In the genomic region with DNA sequence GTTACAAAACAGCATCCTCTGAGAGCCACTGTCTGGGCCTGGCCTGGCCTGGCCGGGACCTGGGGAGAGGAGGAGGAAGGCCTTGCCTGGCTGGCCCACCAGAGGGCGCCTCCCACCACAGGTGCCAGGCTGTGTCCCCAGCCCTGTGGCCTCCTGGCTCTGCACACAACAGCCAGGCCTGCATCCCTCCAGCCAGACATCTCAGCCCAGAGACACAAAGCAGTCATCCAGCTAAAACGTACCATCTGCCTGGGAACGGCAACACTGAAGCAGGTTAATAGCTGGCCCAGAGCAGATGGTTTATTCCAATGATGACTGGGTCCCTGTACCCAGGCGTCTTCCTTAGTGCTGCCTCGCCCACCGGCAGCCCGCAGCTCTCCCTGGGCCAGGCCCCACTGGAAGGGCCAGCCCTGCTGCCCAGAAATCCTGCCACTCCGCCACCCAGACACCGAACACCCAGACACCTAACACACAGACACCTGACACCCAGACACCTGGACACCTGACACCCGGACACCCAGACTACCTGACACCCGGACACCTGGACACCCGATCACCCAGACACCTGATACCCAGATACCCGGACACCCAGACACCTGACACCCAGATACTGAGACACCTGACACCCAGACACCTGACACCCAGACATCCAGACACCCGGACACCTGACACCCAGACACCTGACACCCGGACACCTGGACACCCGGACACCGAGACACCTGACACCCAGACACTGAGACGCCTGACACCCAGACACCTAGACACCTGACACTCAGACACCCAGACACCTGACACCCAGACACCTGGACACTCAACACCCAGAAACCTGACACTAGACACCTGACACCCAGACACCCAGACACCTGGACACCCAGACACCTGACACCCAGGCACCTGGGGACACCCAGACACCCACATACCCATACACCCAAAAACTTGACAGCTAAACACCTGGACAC, we compare ENCODE assay signal across 7 cellular contexts. TPM values are rescaled to one million over a fixed set of nuclear protein-coding genes. Genes with fewer than 3 reads are reported as not detected.
DNase-seq lines count a peak whose midpoint lies in the region; ATAC-seq, FAIRE-seq and TF ChIP-seq lines count a peak whose summit lies in the region.

No MANE protein-coding gene starts in this region.

- FAIRE-seq in GM12892 (lab: Jason Lieb, UNC), result peak; percentile 94

- DNase-seq in GM12892 (ENCODE audit: insufficient read length) (peak; percentile 80), NCI-H2196 treated with DMSO at 0.1 percent for 48 hours (lab: John Stamatoyannopoulos, UW; ENCODE audit: unreplicated experiment) (peak; percentile 16), cerebellar nuclear complex (lab: John Stamatoyannopoulos, UW) (peak; percentile 89 to 94), left colon (peak; percentile 64 to 87)
- DNase-seq in activated CD4-positive, alpha-beta T cell treated with anti-CD3 and anti-CD28 coated beads for 24 hours (ENCODE audit: low read depth in 2 of 2), result peak; percentile 76 to 80
- DNase-seq in stimulated activated CD4-positive, alpha-beta T cell treated with anti-CD3 and anti-CD28 coated beads, Interleukin-4, amount 100 ng/mL, for 48 hours (ENCODE audit: low read depth in 2 of 2), result peak; percentile 73 to 78

- intact Hi-C loops in left colon (cut with DNase I, micrococcal nuclease), result no loop called here

- peak; percentile 82 for ATAC-seq in HG02763 (IDR thresholded peaks at IDR 0.05; ENCODE audit: unreplicated experiment)
- ATAC-seq in left colon, result peak; percentile 98

- no peak for TF ChIP-seq POLR2A in GM12892 (IDR thresholded peaks at IDR 0.05; ENCODE audit: low read depth, low read length)

RNA-seq across cellular contexts. Expression of gene C19orf12, which starts 20.1 kb away (rescaled TPM):
- polyA plus RNA-seq in GM12892 (2012; ENCODE audit: missing spikeins), result 13.4 TPM
- total RNA-seq in left colon, result 10 to 100 TPM; 16.2 to 19.3 TPM

RNA-seq across cellular contexts. Expression of gene PLEKHF1, which starts 29.7 kb away (rescaled TPM):
- 2.5 TPM for polyA plus RNA-seq in GM12892 (2012; ENCODE audit: missing spikeins)
- 1 to 10 TPM; 2.8 to 3.7 TPM for total RNA-seq in left colon

Comparison
In these comparisons a context has a peak if more than half of its experiments do, and no peak if none do; other contexts are left out.
1. Peak in every context shown above with its lines: DNase-seq and ATAC-seq.
2. DNase-seq: peak in every context shown above with its lines; median percentile 92 in cerebellar nuclear complex; 80 in GM12892; 78 in activated CD4-positive, alpha-beta T cell treated with anti-CD3 and anti-CD28 coated beads for 24 hours; 76 in left colon; 76 in stimulated activated CD4-positive, alpha-beta T cell treated with anti-CD3 and anti-CD28 coated beads, Interleukin-4, amount 100 ng/mL, for 48 hours; 16 in NCI-H2196 treated with DMSO at 0.1 percent for 48 hours.